1 cellular context compared by ENCODE assay signal in the genomic region with DNA sequence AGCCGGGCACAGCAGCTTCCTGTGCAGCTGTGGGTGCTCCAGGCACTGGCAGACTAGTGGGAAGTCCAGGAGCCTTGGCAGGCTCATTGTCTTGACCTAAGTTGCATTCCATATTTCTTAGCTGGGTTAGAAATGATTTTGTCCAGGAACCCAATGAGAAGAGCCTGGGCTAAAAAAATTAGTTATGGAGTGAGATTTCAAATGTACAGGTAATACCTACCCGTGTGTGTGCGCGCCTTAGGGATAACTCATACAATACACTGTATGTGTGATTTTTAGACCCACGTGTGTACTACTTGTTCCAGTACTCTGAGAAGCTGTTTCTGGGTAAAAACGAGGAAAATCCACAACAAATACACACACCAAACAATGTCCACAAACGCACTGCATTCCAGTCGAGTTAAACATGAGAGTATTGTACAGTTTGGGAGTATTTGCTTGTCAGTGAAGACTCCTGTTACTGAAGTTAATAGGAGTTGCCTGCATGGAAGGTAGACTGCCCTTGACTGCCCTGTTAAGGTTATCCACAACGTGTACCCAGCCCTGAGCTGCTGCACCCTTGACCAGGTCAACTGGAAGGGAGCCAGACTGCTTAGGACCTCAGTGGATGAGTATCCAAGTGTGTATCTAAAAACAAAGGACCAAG.
A peak's percentile ranks its signal among the peaks of the same experiment; 100 is the strongest.
TF ChIP-seq lines count a peak whose summit lies in the region.

No MANE protein-coding gene starts in this region.

TF ChIP-seq in K562, 482 proteins besides CTCF, POLR2A, EP300 and RAD21:
- TF ChIP-seq, protein P1, sequence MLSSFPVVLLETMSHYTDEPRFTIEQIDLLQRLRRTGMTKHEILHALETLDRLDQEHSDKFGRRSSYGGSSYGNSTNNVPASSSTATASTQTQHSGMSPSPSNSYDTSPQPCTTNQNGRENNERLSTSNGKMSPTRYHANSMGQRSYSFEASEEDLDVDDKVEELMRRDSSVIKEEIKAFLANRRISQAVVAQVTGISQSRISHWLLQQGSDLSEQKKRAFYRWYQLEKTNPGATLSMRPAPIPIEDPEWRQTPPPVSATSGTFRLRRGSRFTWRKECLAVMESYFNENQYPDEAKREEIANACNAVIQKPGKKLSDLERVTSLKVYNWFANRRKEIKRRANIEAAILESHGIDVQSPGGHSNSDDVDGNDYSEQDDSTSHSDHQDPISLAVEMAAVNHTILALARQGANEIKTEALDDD (IDR thresholded peaks at IDR 0.05) = 0 out of 2 replicates have a peak, but pooled peaks have one; percentile 19
- TF ChIP-seq TEAD1 (CRISPR knock-in tag; IDR thresholded peaks at IDR 0.05) = 0 out of 4 replicates have a peak, but pooled peaks of 1 of the 2 experiments have one; percentile 49
- no peak for TF ChIP-seq BDP1 (IDR thresholded peaks at IDR 0.05; ENCODE audit: insufficient read depth, insufficient read length)
- TF ChIP-seq NFIC (IDR thresholded peaks at IDR 0.05) = peak; percentile 57
